ENCODE assay signal across 27 cellular contexts in the genomic region with DNA sequence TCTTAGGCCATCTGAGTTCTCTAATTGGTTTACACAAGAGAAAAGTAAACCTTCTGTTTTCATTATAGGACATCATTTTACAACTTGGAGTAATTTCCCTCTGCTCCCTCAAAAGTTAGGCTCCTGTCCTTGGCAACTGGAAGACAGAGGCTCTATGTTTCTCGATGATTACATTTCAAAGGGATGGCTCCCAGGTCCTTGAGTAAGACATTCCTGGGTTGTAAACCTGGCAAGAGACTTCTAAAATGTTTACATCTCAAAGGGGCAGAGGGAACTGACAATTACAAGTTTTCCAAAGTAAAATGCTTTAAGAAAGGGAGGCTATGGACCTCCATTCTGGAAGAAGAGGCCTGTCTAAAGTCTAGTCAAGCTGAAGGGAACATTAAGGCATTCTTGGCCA.
"Had no signal": no experiment of that assay in that cellular context is flagged by ENCODE, and none has a peak within 500 bp of the region (broad histone marks: within the 10 kb centered on the region; RNA-seq: fewer than 3 reads in every experiment).

No MANE protein-coding gene starts in this region.

- DNase-seq: effector memory CD8-positive, alpha-beta T cell; gastrocnemius medialis; heart right ventricle; hypothalamus; kidney; left cardiac atrium; left ventricle myocardium inferior; lower lobe of right lung; naive B cell; occipital lobe; pancreas; retina; right lobe of liver; spleen; stimulated activated CD4-positive, alpha-beta T cell treated with anti-CD3 and anti-CD28 coated beads, Interleukin-15, amount 100 ng/mL, for 24 hours; stimulated activated CD4-positive, alpha-beta T cell treated with anti-CD3 and anti-CD28 coated beads, Interleukin-1b, Interleukin-23, amount 100 ng/mL, for 48 hours; stimulated activated CD4-positive, alpha-beta T cell treated with anti-CD3 and anti-CD28 coated beads, Interleukin-4, amount 100 ng/mL, for 24 hours; tibial artery; upper lobe of right lung had no signal

- H3K36me3 Mint-ChIP-seq: stimulated activated memory B cell treated with anti-CD40 and anti-IgM and Interleukin-4, amounts not matched to agents 10 μg/mL and 1 μg/mL and 100 μg/mL, for 72 hours had no signal

- H3K27ac ChIP-seq: epithelial cell of prostate, esophagus muscularis mucosa, heart right ventricle, left ventricle myocardium inferior, lower lobe of right lung, pancreas, right lobe of liver, spleen, tibial artery, upper lobe of right lung, vagina had no signal

- H3K4me1 Mint-ChIP-seq: memory B cell; naive B cell; stimulated activated memory B cell treated with anti-CD40 and anti-IgM and Interleukin-4, amounts not matched to agents 10 μg/mL and 1 μg/mL and 100 μg/mL, for 72 hours had no signal

- H3K27me3 Mint-ChIP-seq: dendritic cell treated with granulocyte-macrophage colony-stimulating factor and Interleukin-4, amounts not matched to agents 40 ng/mL and 50 ng/mL, for 4 days; effector memory CD8-positive, alpha-beta T cell; memory B cell; naive B cell; progenitor cell of endocrine pancreas; stimulated activated memory B cell treated with anti-CD40 and anti-IgM and Interleukin-4, amounts not matched to agents 10 μg/mL and 1 μg/mL and 100 μg/mL, for 72 hours; stimulated activated naive CD8-positive, alpha-beta T cell treated with anti-CD3 and anti-CD28 coated beads, Interleukin-15, Interleukin-2, amounts not matched to agents 100 ng/mL and 50 ng/mL, for 24 hours had no signal

- H3K4me3 ChIP-seq: esophagus muscularis mucosa, gastrocnemius medialis, heart right ventricle, left ventricle myocardium inferior, lower lobe of right lung, pancreas, right lobe of liver, spleen, tibial artery, upper lobe of right lung, vagina had no signal

- H3K4me3 Mint-ChIP-seq: dendritic cell treated with granulocyte-macrophage colony-stimulating factor and Interleukin-4, amounts not matched to agents 40 ng/mL and 50 ng/mL, for 4 days; effector memory CD8-positive, alpha-beta T cell; memory B cell; naive B cell; stimulated activated memory B cell treated with anti-CD40 and anti-IgM and Interleukin-4, amounts not matched to agents 10 μg/mL and 1 μg/mL and 100 μg/mL, for 72 hours; stimulated activated naive CD8-positive, alpha-beta T cell treated with anti-CD3 and anti-CD28 coated beads, Interleukin-15, Interleukin-2, amounts not matched to agents 100 ng/mL and 50 ng/mL, for 24 hours had no signal

- H3K27me3 ChIP-seq: esophagus muscularis mucosa, gastrocnemius medialis, heart right ventricle, pancreas, right lobe of liver, spleen, tibial artery, upper lobe of right lung, vagina had no signal

- H3K27ac Mint-ChIP-seq: dendritic cell treated with granulocyte-macrophage colony-stimulating factor and Interleukin-4, amounts not matched to agents 40 ng/mL and 50 ng/mL, for 4 days; effector memory CD8-positive, alpha-beta T cell; memory B cell; progenitor cell of endocrine pancreas; stimulated activated memory B cell treated with anti-CD40 and anti-IgM and Interleukin-4, amounts not matched to agents 10 μg/mL and 1 μg/mL and 100 μg/mL, for 72 hours; stimulated activated naive CD8-positive, alpha-beta T cell treated with anti-CD3 and anti-CD28 coated beads, Interleukin-15, Interleukin-2, amounts not matched to agents 100 ng/mL and 50 ng/mL, for 24 hours had no signal

- ATAC-seq: effector memory CD8-positive, alpha-beta T cell; heart right ventricle; left cardiac atrium; lower lobe of right lung; pancreas; right lobe of liver; stimulated activated memory B cell treated with anti-CD40 and anti-IgM and Interleukin-4, amounts not matched to agents 10 μg/mL and 1 μg/mL and 100 μg/mL, for 72 hours; upper lobe of right lung had no signal

- H3K36me3 ChIP-seq: esophagus muscularis mucosa, gastrocnemius medialis, heart right ventricle, left ventricle myocardium inferior, lower lobe of right lung, pancreas, right lobe of liver, spleen, tibial artery, upper lobe of right lung, vagina had no signal

- H3K9me3 ChIP-seq: gastrocnemius medialis, pancreas, right lobe of liver, upper lobe of right lung, vagina had no signal

- H3K4me1 ChIP-seq: esophagus muscularis mucosa, heart right ventricle, left ventricle myocardium inferior, lower lobe of right lung, pancreas, right lobe of liver, spleen, tibial artery, upper lobe of right lung, vagina had no signal
